9 cellular contexts compared by ENCODE assay signal in the genomic region with DNA sequence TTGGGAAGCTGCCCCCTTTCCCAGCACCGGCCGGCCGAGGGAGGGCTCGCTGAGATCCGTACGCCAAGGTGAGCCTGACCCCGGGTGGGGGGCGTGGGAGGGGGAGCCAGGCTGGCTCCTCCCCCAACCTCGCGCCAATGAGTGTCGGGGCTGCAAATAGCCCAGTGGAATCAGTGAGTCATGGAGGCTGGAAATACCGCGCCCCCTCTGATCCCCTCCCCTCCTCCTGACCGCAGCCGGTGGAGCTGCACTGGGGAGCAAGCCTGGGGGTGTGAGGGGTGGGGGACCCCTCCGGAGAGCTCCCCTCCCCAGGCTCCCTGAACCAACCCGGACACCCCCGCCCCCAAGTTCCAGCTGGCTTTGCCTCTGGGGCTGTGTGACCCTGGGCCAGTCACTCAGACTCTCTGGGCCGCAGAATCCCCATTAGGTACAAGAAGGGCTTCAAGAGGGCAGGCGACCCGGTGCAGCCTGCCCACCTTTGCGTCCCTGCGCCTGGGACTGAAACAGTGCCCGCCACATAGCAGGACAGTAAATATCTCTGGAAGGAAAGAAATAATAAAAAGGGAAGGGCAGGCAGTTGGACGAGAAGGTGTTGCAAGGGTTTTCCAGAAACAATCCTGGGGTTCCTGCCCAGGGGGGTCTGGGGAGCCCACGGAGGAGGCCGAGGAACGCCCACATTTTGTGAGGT. TPM values are rescaled to one million over a fixed set of nuclear protein-coding genes. Genes with fewer than 3 reads are reported as not detected.
DNase-seq lines count a peak whose midpoint lies in the region; ATAC-seq and TF ChIP-seq lines count a peak whose summit lies in the region.
"Had no signal": no experiment of that assay in that cellular context is flagged by ENCODE, and none has a peak within 500 bp of the region (broad histone marks: within the 10 kb centered on the region; RNA-seq: fewer than 3 reads in every experiment).

No MANE protein-coding gene starts in this region.

- peaks cover 42% of the 10 kb centered on the region for H3K4me1 ChIP-seq in psoas muscle

- peak overlapping the region; percentile 100 for H3K27ac ChIP-seq in psoas muscle

- no peaks in the 10 kb centered on the region for H3K9me3 ChIP-seq in psoas muscle

- no peaks in the 10 kb centered on the region for H3K36me3 ChIP-seq in psoas muscle (ENCODE audit: insufficient read depth in 1 of 2, low read depth in 1 of 2)

- H3K4me3 ChIP-seq in GM08714 (ENCODE audit: low read length) (peak overlapping the region; percentile 0; the same call in 1 of the 2 replicates), psoas muscle (peak overlapping the region; percentile 84)

- TF ChIP-seq CTCF in psoas muscle (IDR thresholded peaks at IDR 0.05) = no peak

- intact Hi-C loops in Right ventricle myocardium superior (cut with DNase I) (no loop called here), psoas muscle (cut with DNase I) (no loop called here)

- peak overlapping the region; percentile 11 for H3K4me3 Mint-ChIP-seq in activated T-helper 17 cell treated with anti-CD3 and anti-CD28 coated beads, Interleukin-2, amount 50 U/mL, for 72 hours
- H3K4me3 Mint-ChIP-seq: T-helper 1 cell treated with Interleukin-12 subunit alpha and Interleukin-12 subunit beta and Interleukin-4 antibody, amounts not matched to agents 30 μg/mL and 1 μg/mL, for 36 hours had no signal

- peak; percentile 49 for ATAC-seq in activated T-helper 17 cell treated with anti-CD3 and anti-CD28 coated beads, Interleukin-2, amount 50 U/mL, for 72 hours (replicated peaks)
- ATAC-seq in Right ventricle myocardium superior (ENCODE audit: poor library complexity) (peak; percentile 26), psoas muscle (peak; percentile 46 to 60 (median 48)), GM18519 (IDR thresholded peaks at IDR 0.05; ENCODE audit: low FRiP score, unreplicated experiment) (no peak)

- no peak overlapping the region for H3K27ac Mint-ChIP-seq in activated T-helper 17 cell treated with anti-CD3 and anti-CD28 coated beads, Interleukin-2, amount 50 U/mL, for 72 hours
- H3K27ac Mint-ChIP-seq: T-helper 1 cell treated with Interleukin-12 subunit alpha and Interleukin-12 subunit beta and Interleukin-4 antibody, amounts not matched to agents 30 μg/mL and 1 μg/mL, for 36 hours had no signal

- H3K27me3 Mint-ChIP-seq in activated T-helper 17 cell treated with anti-CD3 and anti-CD28 coated beads, Interleukin-2, amount 50 U/mL, for 72 hours = peaks cover 18% of the 10 kb centered on the region

- WGBS in psoas muscle, 3 donors = 8 to 22% (median 12%) methylated on average over 20 to 28 of the region's 28 CpGs

- DNase-seq in NAMALWA (ENCODE audit: low spot score) (peak; percentile 61), Right ventricle myocardium superior (peak; percentile 79), psoas muscle (peak; percentile 86 to 95), GF-D8 (lab: John Stamatoyannopoulos, UW) (no peak), midbrain (lab: John Stamatoyannopoulos, UW) (no peak)

- no peaks in the 10 kb centered on the region for H3K4me1 Mint-ChIP-seq in activated T-helper 17 cell treated with anti-CD3 and anti-CD28 coated beads, Interleukin-2, amount 50 U/mL, for 72 hours

- no peaks in the 10 kb centered on the region for H3K9me3 Mint-ChIP-seq in activated T-helper 17 cell treated with anti-CD3 and anti-CD28 coated beads, Interleukin-2, amount 50 U/mL, for 72 hours
- H3K9me3 Mint-ChIP-seq: T-helper 1 cell treated with Interleukin-12 subunit alpha and Interleukin-12 subunit beta and Interleukin-4 antibody, amounts not matched to agents 30 μg/mL and 1 μg/mL, for 36 hours had no signal

- H3K27me3 ChIP-seq in psoas muscle (ENCODE audit: insufficient read depth in 3 of 3, low read length in 2 of 3) = no peaks in the 10 kb centered on the region

- H3K36me3 Mint-ChIP-seq in activated T-helper 17 cell treated with anti-CD3 and anti-CD28 coated beads, Interleukin-2, amount 50 U/mL, for 72 hours (ENCODE audit: low read depth) = no peaks in the 10 kb centered on the region

RNA-seq across cellular contexts. Expression of a gene that starts 4.5 kb away (rescaled TPM):
- total RNA-seq in activated T-helper 17 cell treated with anti-CD3 and anti-CD28 coated beads, Interleukin-2, amount 50 U/mL, for 72 hours = not detected
- total RNA-seq in Right ventricle myocardium superior (3,577 TPM), psoas muscle (1,000 to 10,000 TPM; 1,183 to 3,738 (median 2,852) TPM)
- polyA plus RNA-seq in psoas muscle = 1,000 to 10,000 TPM; 1,867 to 2,156 (median 2,058) TPM

RNA-seq across cellular contexts. Expression of a gene that starts 8.5 kb away (rescaled TPM):
- under 1 TPM in 1 of 2 donors, not detected in 1; 0.40 TPM for total RNA-seq in activated T-helper 17 cell treated with anti-CD3 and anti-CD28 coated beads, Interleukin-2, amount 50 U/mL, for 72 hours
- total RNA-seq in Right ventricle myocardium superior = 0.35 TPM
- total RNA-seq in psoas muscle = 1 to 10 TPM in 3 of 4 donors, under 1 TPM in 1; 0.84 to 2.2 (median 1.4) TPM
- 1 to 10 TPM in 1 of 3 donors, under 1 TPM in 2; 0.30 to 1.2 (median 0.63) TPM for polyA plus RNA-seq in psoas muscle

RNA-seq across cellular contexts. Expression of a gene that starts 9.3 kb away (rescaled TPM):
- not detected for total RNA-seq in activated T-helper 17 cell treated with anti-CD3 and anti-CD28 coated beads, Interleukin-2, amount 50 U/mL, for 72 hours
- total RNA-seq in Right ventricle myocardium superior (0.59 TPM), psoas muscle (under 1 TPM in 1 of 4 donors, not detected in 3; 0.06 TPM)
- under 1 TPM; 0.06 to 0.17 (median 0.09) TPM for polyA plus RNA-seq in psoas muscle

RNA-seq across cellular contexts. Expression of a gene that starts 30.2 kb away (rescaled TPM):
- total RNA-seq in activated T-helper 17 cell treated with anti-CD3 and anti-CD28 coated beads, Interleukin-2, amount 50 U/mL, for 72 hours = under 1 TPM in 1 of 2 donors, not detected in 1; 0.13 TPM
- total RNA-seq in Right ventricle myocardium superior (2.5 TPM), psoas muscle (under 1 TPM in 1 of 4 donors, not detected in 3; 0.30 TPM)
- under 1 TPM in 2 of 3 donors, not detected in 1; 0.05 to 0.31 TPM for polyA plus RNA-seq in psoas muscle

RNA-seq across cellular contexts. Expression of a gene that starts 37.5 kb away (rescaled TPM):
- total RNA-seq in activated T-helper 17 cell treated with anti-CD3 and anti-CD28 coated beads, Interleukin-2, amount 50 U/mL, for 72 hours = 100 to 1,000 TPM in 1 of 2 donors, 10 to 100 TPM in 1; 62.0 to 135 TPM
- total RNA-seq in Right ventricle myocardium superior = 21.2 TPM
- 10 to 100 TPM; 23.5 to 29.5 (median 26.2) TPM for total RNA-seq in psoas muscle
- 10 to 100 TPM; 32.1 to 44.3 (median 34.2) TPM for polyA plus RNA-seq in psoas muscle

Comparison
In these comparisons a context has a peak if more than half of its experiments do, and no peak if none do; other contexts are left out.
1. DNase-seq: peak in NAMALWA (single experiment), Right ventricle myocardium superior (single experiment) and psoas muscle (2 of 2); none in GF-D8 (single experiment) and midbrain (single experiment).
2. RNA of a gene that starts 4.5 kb away (total RNA-seq): 3,577 TPM in Right ventricle myocardium superior (single experiment) and 1,183 to 3,738 TPM in psoas muscle; not detected in activated T-helper 17 cell treated with anti-CD3 and anti-CD28 coated beads, Interleukin-2, amount 50 U/mL, for 72 hours; every median in the first group is over 1,000 times any median in the second.